In the genomic region with DNA sequence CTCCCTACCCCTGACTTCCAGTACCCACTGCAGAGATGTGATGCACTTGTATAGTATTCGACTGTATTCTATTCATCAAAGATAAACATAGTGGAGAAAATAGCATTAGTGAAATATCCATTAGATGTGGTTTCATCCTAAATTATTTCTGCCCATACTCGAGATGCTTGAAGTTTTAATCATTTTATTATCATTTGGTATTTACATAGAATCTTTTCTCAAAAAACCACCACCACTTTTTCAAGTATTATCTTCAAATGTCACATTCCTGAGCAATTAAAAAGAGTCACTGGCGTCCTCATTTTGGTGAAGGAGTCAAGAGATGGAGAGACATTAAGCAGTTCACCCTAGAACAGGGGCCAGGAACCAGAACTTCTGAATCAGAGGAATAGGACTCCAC, we compare ENCODE assay signal across 17 cellular contexts.
"Had no signal": no experiment of that assay in that cellular context is flagged by ENCODE, and none has a peak within 500 bp of the region (broad histone marks: within the 10 kb centered on the region; RNA-seq: fewer than 3 reads in every experiment).

No MANE protein-coding gene starts in this region.

- H3K9me3 ChIP-seq: colonic mucosa, esophagus muscularis mucosa, lower lobe of right lung, ovary, right lobe of liver, testis, tibial artery had no signal

- DNase-seq: colonic mucosa; effector memory CD4-positive, alpha-beta T cell; left ventricle myocardium superior; lower lobe of right lung; natural killer cell; occipital lobe; ovary; retina; right lobe of liver; stimulated activated CD4-positive, alpha-beta T cell treated with anti-CD3 and anti-CD28 coated beads, Interleukin-2, amount 100 ng/mL, for 24 hours; stimulated activated CD4-positive, alpha-beta T cell treated with anti-CD3 and anti-CD28 coated beads, Interleukin-4, amount 100 ng/mL, for 4 hours; stimulated activated naive CD8-positive, alpha-beta T cell treated with anti-CD3 and anti-CD28 coated beads, Interleukin-15, Interleukin-2, amounts not matched to agents 100 U/mL and 50 U/mL, for 24 hours; substantia nigra; testis; tibial artery had no signal

- H3K36me3 ChIP-seq: colonic mucosa, esophagus muscularis mucosa, lower lobe of right lung, ovary, right lobe of liver, tibial artery had no signal

- H3K27ac ChIP-seq: colonic mucosa, esophagus muscularis mucosa, lower lobe of right lung, ovary, right lobe of liver, testis, tibial artery had no signal

- H3K27me3 ChIP-seq: colonic mucosa, esophagus muscularis mucosa, ovary, right lobe of liver, testis, tibial artery had no signal

- H3K4me3 ChIP-seq: colonic mucosa, esophagus muscularis mucosa, lower lobe of right lung, ovary, right lobe of liver, smooth muscle cell, testis, tibial artery had no signal

- H3K4me1 ChIP-seq: colonic mucosa, esophagus muscularis mucosa, lower lobe of right lung, right lobe of liver, testis, tibial artery had no signal
